ENCODE assay signal across 8 cellular contexts in genomic region chr12:127125607-127126259, GRCh38.
DNase-seq lines count a peak whose midpoint lies in the region; ATAC-seq lines count a peak whose summit lies in the region.

No MANE protein-coding gene starts in this region.

- ATAC-seq in GM21390 (IDR thresholded peaks at IDR 0.05; ENCODE audit: unreplicated experiment) (peak; percentile 76), HG03558 (IDR thresholded peaks at IDR 0.05; ENCODE audit: extremely low read depth, unreplicated experiment) (peak; percentile 77)

- peak; percentile 78 for DNase-seq in GM03348 (ENCODE audit: low spot score)
- peak; percentile 47 for DNase-seq in brain pericyte (ENCODE audit: low read depth, low spot score)
- peak; percentile 7 to 38 for DNase-seq in stimulated activated CD4-positive, alpha-beta T cell treated with anti-CD3 and anti-CD28 coated beads, Interleukin-2, amount 100 ng/mL, for 48 hours
- DNase-seq in D341Med (ENCODE audit: low spot score): no peak
- DNase-seq in NCI-H1694 treated with DMSO at 0.1 percent for 48 hours (lab: John Stamatoyannopoulos, UW): no peak
- no peak for DNase-seq in CD1c-positive myeloid dendritic cell (ENCODE audit: extremely low spot score)

Comparison
In these comparisons a context has a peak if more than half of its experiments do, and no peak if none do; other contexts are left out.
1. DNase-seq: peak in GM03348 (single experiment), brain pericyte (single experiment) and stimulated activated CD4-positive, alpha-beta T cell treated with anti-CD3 and anti-CD28 coated beads, Interleukin-2, amount 100 ng/mL, for 48 hours (2 of 2); none in D341Med (single experiment), NCI-H1694 treated with DMSO at 0.1 percent for 48 hours (single experiment) and CD1c-positive myeloid dendritic cell (single experiment).